Comparison of ENCODE assay signal across 18 cellular contexts in the genomic region with DNA sequence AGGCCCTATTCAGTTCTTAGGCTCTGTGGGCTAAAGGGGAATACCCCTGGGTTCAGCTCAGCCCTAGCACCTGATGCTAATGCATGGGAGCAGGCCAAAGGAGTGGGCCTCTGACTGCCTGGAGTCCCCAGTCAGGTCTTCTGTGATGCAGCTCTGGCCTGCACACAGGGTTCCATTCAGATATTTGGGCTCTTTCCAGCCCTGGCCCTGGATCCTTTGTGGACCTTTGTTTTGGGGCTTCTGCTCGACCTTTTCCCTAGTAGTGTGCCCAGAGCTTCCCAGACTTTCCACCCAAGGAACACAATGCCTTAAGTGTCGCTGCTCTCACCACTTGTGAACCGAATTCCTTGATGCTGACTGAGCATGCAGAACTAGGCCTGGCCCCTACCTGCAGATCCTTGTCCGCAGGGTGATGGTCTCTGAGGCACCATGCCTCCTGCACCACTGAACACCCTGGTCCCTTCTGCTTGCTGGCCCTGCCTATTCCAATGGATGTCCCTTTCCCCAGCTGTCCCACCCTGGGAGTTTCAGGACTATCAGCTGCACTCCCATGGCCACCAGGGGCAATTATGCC. TPM values are rescaled to one million over a fixed set of nuclear protein-coding genes. Genes with fewer than 3 reads are reported as not detected.
A peak's percentile ranks its signal among the peaks of the same experiment; 100 is the strongest.
DNase-seq lines count a peak whose midpoint lies in the region; ATAC-seq, FAIRE-seq and TF ChIP-seq lines count a peak whose summit lies in the region.
"Had no signal": no experiment of that assay in that cellular context is flagged by ENCODE, and none has a peak within 500 bp of the region (broad histone marks: within the 10 kb centered on the region; RNA-seq: fewer than 3 reads in every experiment).

No MANE protein-coding gene starts in this region.

- no peak for FAIRE-seq in K562 (lab: Jason Lieb, UNC)
- FAIRE-seq: A549, H54 had no signal

- H3K27ac ChIP-seq in K562 (ENCODE audit: extremely low read depth, low read depth, low read length) (no peak overlapping the region), stomach (no peak overlapping the region), SK-N-SH (ENCODE audit: low read depth in 2 of 2, low read length in 1 of 2) (no peak overlapping the region)
- H3K27ac ChIP-seq: A549, GM23248 had no signal

- in situ Hi-C loops in K562 (cut with MboI) = loop anchor here (25.0 kb wide), 1 partner anchor 804 kb away; no protein-coding TSS in a partner anchor

- H4K20me1 ChIP-seq in K562 (replicated peaks; ENCODE audit: control insufficient read depth, insufficient read depth, low read length) (peaks cover 27% of the 10 kb centered on the region), SK-N-SH (ENCODE audit: insufficient read depth) (peaks cover 41% of the 10 kb centered on the region)

- CTCF ChIA-PET in K562 (lab: Yijun Ruan, JAX; ENCODE audit: low intra/inter-chr PET ratio) = no interaction called here
- CTCF ChIA-PET in SK-N-SH (lab: Yijun Ruan, JAX) = no interaction called here

- no peak overlapping the region for H2AFZ ChIP-seq in K562 (ENCODE audit: low read depth, low read length)
- no peak overlapping the region for H2AFZ ChIP-seq in SK-N-SH (ENCODE audit: low read depth)
- H2AFZ ChIP-seq: GM23248 had no signal

- H3K9me3 ChIP-seq in K562 (replicated peaks; ENCODE audit: control insufficient read depth, insufficient read depth, low read depth, low read length) (no peaks in the 10 kb centered on the region), stomach (no peaks in the 10 kb centered on the region), SK-N-SH (no peaks in the 10 kb centered on the region)
- H3K9me3 ChIP-seq: A549, Caco-2 had no signal

- intact Hi-C loops in K562 (cut with micrococcal nuclease) (no loop called here), stomach (cut with DNase I; ENCODE audit: low total_unique reads) (no loop called here)

- WGBS in K562 (ENCODE audit: insufficient coverage, low coverage, missing lambda C conversion rate) = 98% methylated on average over 4 of the region's 4 CpGs
- WGBS in stomach, 5 donors = 86 to 94% (median 91%) methylated on average over 4 of the region's 4 CpGs
- 97% methylated on average over 3 of the region's 4 CpGs for WGBS in SK-N-SH (ENCODE audit: low lambda C conversion rate)

- TF ChIP-seq POLR2A in K562 (conservative IDR thresholded peaks at IDR 0.05) (no peak), stomach (IDR thresholded peaks at IDR 0.05) (no peak)

- H3K4me2 ChIP-seq in K562 (ENCODE audit: insufficient read depth, low read length) = no peak overlapping the region
- no peak overlapping the region for H3K4me2 ChIP-seq in SK-N-SH
- H3K4me2 ChIP-seq: A549 had no signal

- ATAC-seq in K562 = no peak
- ATAC-seq: A549, HCT116 had no signal

- no TSS peak for BruUV-seq in K562 (replicated peaks; lab: Mats Ljungman, UMichigan)

- peak; percentile 1 for TF ChIP-seq CTCF in GM12864 (IDR thresholded peaks at IDR 0.05; ENCODE audit: low read depth, low read length, missing control alignments)
- TF ChIP-seq CTCF in K562 (IDR thresholded peaks at IDR 0.05 in 2 of 3, conservative IDR thresholded peaks at IDR 0.05 in 1 of 3; ENCODE audit: insufficient read depth in 2 of 3, low read depth in 1 of 3, low read length in 3 of 3) = no peak
- no peak for TF ChIP-seq CTCF in stomach (IDR thresholded peaks at IDR 0.05)
- no peak for TF ChIP-seq CTCF in SK-N-SH (IDR thresholded peaks at IDR 0.05)

- H3K9me2 ChIP-seq in SK-N-SH = no peaks in the 10 kb centered on the region

- no peak overlapping the region for H3K4me3 ChIP-seq in GM12864 (ENCODE audit: low read depth, low read length)
- no peak overlapping the region for H3K4me3 ChIP-seq in K562
- H3K4me3 ChIP-seq in stomach = no peak overlapping the region
- H3K4me3 ChIP-seq in SK-N-SH (ENCODE audit: low read depth in 2 of 2, low read length in 1 of 2) = no peak overlapping the region
- H3K4me3 ChIP-seq: A549, GM23248 had no signal

- H3K27me3 ChIP-seq in K562 (ENCODE audit: control insufficient read depth in 2 of 2, insufficient read depth in 2 of 2, low read length in 2 of 2) = no peaks in the 10 kb centered on the region
- H3K27me3 ChIP-seq in stomach = no peaks in the 10 kb centered on the region
- no peaks in the 10 kb centered on the region for H3K27me3 ChIP-seq in SK-N-SH (ENCODE audit: insufficient read depth)

- H3K9me1 ChIP-seq in K562 (ENCODE audit: control insufficient read depth, insufficient read depth, low read length) = peaks cover 4% of the 10 kb centered on the region

- TF ChIP-seq RAD21 in K562 (CRISPR knock-in tag; conservative IDR thresholded peaks at IDR 0.05 in 1 of 2, IDR thresholded peaks at IDR 0.05 in 1 of 2) (no peak), SK-N-SH (IDR thresholded peaks at IDR 0.05; ENCODE audit: low read length) (no peak)

- peaks cover 5% of the 10 kb centered on the region in 2 experiments; a peak in 3 of 5 replicates for H3K4me1 ChIP-seq in K562 (replicated peaks in 1 of 2; ENCODE audit: control insufficient read depth in 2 of 2, insufficient read depth in 2 of 2, low read length in 2 of 2)
- H3K4me1 ChIP-seq in stomach = peaks cover 9 to 57% (median 37%) of the 10 kb centered on the region in 4 donors
- H3K4me1 ChIP-seq in SK-N-SH (ENCODE audit: control insufficient read depth in 1 of 2, insufficient read depth in 2 of 2, low read depth in 1 of 2, low read length in 1 of 2) = peaks cover 7 to 8% of the 10 kb centered on the region in 2 experiments; a peak in 3 of 4 replicates

- H3K9ac ChIP-seq in K562 (ENCODE audit: insufficient read depth in 1 of 2, low read depth in 2 of 2, low read length in 2 of 2) (no peak overlapping the region), SK-N-SH (no peak overlapping the region)
- H3K9ac ChIP-seq: GM23248 had no signal

- H3K36me3 ChIP-seq in K562 (ENCODE audit: control insufficient read depth, insufficient read depth, low read length) (peaks cover 89% of the 10 kb centered on the region), stomach (peaks cover 65 to 84% (median 82%) of the 10 kb centered on the region in 4 donors), SK-N-SH (replicated peaks in 1 of 2; ENCODE audit: control insufficient read depth in 1 of 2, insufficient read depth in 2 of 2, low read length in 1 of 2) (peaks cover 66 to 77% of the 10 kb centered on the region in 2 experiments)

- DNase-seq in Ammon's horn (ENCODE audit: low spot score) = peak; percentile 23
- DNase-seq in GM12864 (ENCODE audit: low read depth) = no peak
- DNase-seq in K562 (ENCODE audit: extremely low read depth in 1 of 4, low spot score in 3 of 4) = no peak
- peak; percentile 26 for DNase-seq in mesenteric fat pad (ENCODE audit: low spot score)
- DNase-seq in effector CD4-positive, alpha-beta T cell = no peak
- no peak for DNase-seq in NCI-H82 (lab: John Stamatoyannopoulos, UW)
- DNase-seq in stomach = no peak
- no peak for DNase-seq in SK-N-SH
- DNase-seq: CD8-positive, alpha-beta memory T cell; DND-41; GDM1; GM23248 had no signal

- no peak for TF ChIP-seq EP300 in K562 (IDR thresholded peaks at IDR 0.05; ENCODE audit: low read length)
- no peak for TF ChIP-seq EP300 in stomach (IDR thresholded peaks at IDR 0.05)
- TF ChIP-seq EP300 in SK-N-SH (IDR thresholded peaks at IDR 0.05; ENCODE audit: borderline replicate concordance in 1 of 2, low read depth in 1 of 2, low read length in 1 of 2) = no peak

- H3K79me2 ChIP-seq in K562 (ENCODE audit: control insufficient read depth, insufficient read depth, low read length) (peaks cover 38% of the 10 kb centered on the region), SK-N-SH (ENCODE audit: insufficient read depth) (peaks cover 66% of the 10 kb centered on the region)

- POLR2A ChIA-PET in K562 (lab: Yijun Ruan, JAX) = interaction anchor here (0.6 to 2.9 kb wide), 7 partner anchors 10 to 523 kb away, joined by 3 to 30 read pairs (median 3); a partner anchor contains a TSS
- POLR2A ChIA-PET in SK-N-SH (lab: Yijun Ruan, JAX) = no interaction called here

- no peaks in the 10 kb centered on the region for H3F3A ChIP-seq in SK-N-SH (replicated peaks; ENCODE audit: insufficient read depth)

RNA-seq across cellular contexts. Expression of a gene that starts 5.1 kb away (rescaled TPM):
- total RNA-seq in K562 (2011; cell fraction: chromatin; rRNA removed; ENCODE audit: low replicate concordance) = 285 and 425 TPM in 2 replicates
- total RNA-seq in K562 (2011; cell fraction: nucleolus; rRNA removed) = 250 and 265 TPM in 2 replicates
- total RNA-seq in K562 (2011; cell fraction: nucleoplasm; rRNA removed) = 278 and 337 TPM in 2 replicates
- total RNA-seq in K562 (2014; rRNA removed) = 256 and 318 TPM in 2 replicates
- 124 and 145 TPM in 2 replicates for total RNA-seq in K562 (2014; rRNA removed; fragmentation: Illumina TruSeq; extraction: Trizol)
- total RNA-seq in K562 (2015; rRNA removed; fragmentation: Illumina TruSeq; extraction: Trizol) = 192 and 196 TPM in 2 replicates
- total RNA-seq in K562 (2021) = 199 and 209 TPM in 2 replicates
- polyA plus RNA-seq in K562 (2011; rRNA removed) = 199 and 308 TPM in 2 replicates
- 331 and 334 TPM in 2 replicates for polyA plus RNA-seq in K562 (2011; cell fraction: cytosol; rRNA removed)
- 250 and 306 TPM in 2 replicates for polyA plus RNA-seq in K562 (2011; cell fraction: nucleus; rRNA removed)
- polyA plus RNA-seq in K562 (2012) = 186 and 201 TPM in 2 replicates
- polyA plus RNA-seq in K562 (2014; fragmentation: Illumina TruSeq; extraction: Trizol) = 274 and 284 TPM in 2 replicates
- 100 to 1,000 TPM in 1 of 2 experiments, 10 to 100 TPM in 1; 71.5 to 116 TPM for polyA plus RNA-seq in K562 (2014; fragmentation: Nextera tagmentation; extraction: Ambion mirVana)
- 152 and 181 TPM in 2 replicates for polyA plus RNA-seq in K562 (2014; rRNA removed)
- polyA minus RNA-seq in K562 (2011; rRNA and poly(A)+ RNA removed) = 268 and 286 TPM in 2 replicates
- polyA minus RNA-seq in K562 (2011; cell fraction: cytosol; rRNA and poly(A)+ RNA removed) = 204 and 250 TPM in 2 replicates
- 102 and 172 TPM in 2 replicates for polyA minus RNA-seq in K562 (2011; cell fraction: nucleus; rRNA and poly(A)+ RNA removed)
- 98.5 TPM for total RNA-seq in mesenteric fat pad
- 100 to 1,000 TPM in 2 of 5 donors, 10 to 100 TPM in 3; 79.1 to 120 (median 91.0) TPM for total RNA-seq in stomach
- polyA plus RNA-seq in stomach = 100 to 1,000 TPM in 1 of 3 donors, 10 to 100 TPM in 2; 64.0 to 122 (median 99.7) TPM
- 198 and 215 TPM in 2 replicates for polyA plus RNA-seq in SK-N-SH (2012; rRNA removed)
- 114 and 157 TPM in 2 replicates for polyA plus RNA-seq in SK-N-SH (2012; cell fraction: cytosol; rRNA removed)
- 214 and 216 TPM in 2 replicates for polyA plus RNA-seq in SK-N-SH (2012; cell fraction: nucleus; rRNA removed)

RNA-seq across cellular contexts. Expression of a gene that starts 23.1 kb away (rescaled TPM):
- total RNA-seq in K562 (2011; cell fraction: chromatin; rRNA removed; ENCODE audit: low replicate concordance) = 1.2 and 1.5 TPM in 2 replicates
- total RNA-seq in K562 (2011; cell fraction: nucleolus; rRNA removed) = 0.83 and 1.1 TPM in 2 replicates
- 0.84 and 1.6 TPM in 2 replicates for total RNA-seq in K562 (2011; cell fraction: nucleoplasm; rRNA removed)
- 0.45 TPM in 1 of 2 replicates, not detected in the other for total RNA-seq in K562 (2014; rRNA removed)
- not detected in 2 replicates for total RNA-seq in K562 (2014; rRNA removed; fragmentation: Illumina TruSeq; extraction: Trizol)
- 0.60 TPM in 1 of 2 replicates, not detected in the other for total RNA-seq in K562 (2015; rRNA removed; fragmentation: Illumina TruSeq; extraction: Trizol)
- 0.29 and 0.34 TPM in 2 replicates for total RNA-seq in K562 (2021)
- 0.08 and 0.09 TPM in 2 replicates for polyA plus RNA-seq in K562 (2011; rRNA removed)
- polyA plus RNA-seq in K562 (2011; cell fraction: cytosol; rRNA removed) = 0.06 TPM in 1 of 2 replicates, not detected in the other
- 0.35 and 0.75 TPM in 2 replicates for polyA plus RNA-seq in K562 (2011; cell fraction: nucleus; rRNA removed)
- polyA plus RNA-seq in K562 (2012) = 0.51 and 0.53 TPM in 2 replicates
- polyA plus RNA-seq in K562 (2014; fragmentation: Illumina TruSeq; extraction: Trizol) = 0.15 TPM in 1 of 2 replicates, not detected in the other
- polyA plus RNA-seq in K562 (2014; fragmentation: Nextera tagmentation; extraction: Ambion mirVana) = not detected
- polyA plus RNA-seq in K562 (2014; rRNA removed) = 0.16 and 0.19 TPM in 2 replicates
- polyA minus RNA-seq in K562 (2011; rRNA and poly(A)+ RNA removed) = 0.21 TPM in 1 of 2 replicates, not detected in the other
- not detected in 2 replicates for polyA minus RNA-seq in K562 (2011; cell fraction: cytosol; rRNA and poly(A)+ RNA removed)
- 0.22 TPM in 1 of 2 replicates, not detected in the other for polyA minus RNA-seq in K562 (2011; cell fraction: nucleus; rRNA and poly(A)+ RNA removed)
- total RNA-seq in mesenteric fat pad = 2.1 TPM
- total RNA-seq in stomach = 100 to 1,000 TPM in 2 of 5 donors, 10 to 100 TPM in 1, 1 to 10 TPM in 2; 1.7 to 804 (median 90.2) TPM
- polyA plus RNA-seq in stomach = 100 to 1,000 TPM; 379 to 728 (median 383) TPM
- not detected in 2 replicates for polyA plus RNA-seq in SK-N-SH (2012; rRNA removed)
- polyA plus RNA-seq in SK-N-SH (2012; cell fraction: cytosol; rRNA removed) = not detected in 2 replicates
- 0.29 and 0.31 TPM in 2 replicates for polyA plus RNA-seq in SK-N-SH (2012; cell fraction: nucleus; rRNA removed)
- total RNA-seq: Caco-2, GM23248 had no signal
- polyA plus RNA-seq: A549, AG04450, BJ had no signal

Comparison
In these comparisons a context has a peak if more than half of its experiments do, and no peak if none do; other contexts are left out.
1. DNase-seq: peak in Ammon's horn (single experiment) and mesenteric fat pad (single experiment); none in GM12864 (single experiment), K562 (0 of 4), effector CD4-positive, alpha-beta T cell (single experiment), NCI-H82 (single experiment), stomach (single experiment) and SK-N-SH (single experiment).